1 cellular context compared by ENCODE assay signal in genomic region chr17:48002208-48002919, GRCh38.
TF ChIP-seq lines count a peak whose summit lies in the region.

No MANE protein-coding gene starts in this region.

TF ChIP-seq in HEK293, 187 proteins besides CTCF, POLR2A, EP300 and RAD21 (continued from another document):
- TF ChIP-seq ZNF366 (tag by site-specific recombination; conservative IDR thresholded peaks at IDR 0.05), result peak; percentile 74
- peak; percentile 34; the same call in 1 of the 2 replicates for TF ChIP-seq ZNF335 (tag by site-specific recombination; conservative IDR thresholded peaks at IDR 0.05)
